ENCODE assay signal across 8 cellular contexts in genomic region chr9:33818832-33819500, GRCh38. TPM values are rescaled to one million over a fixed set of nuclear protein-coding genes. Genes with fewer than 3 reads are reported as not detected.
DNase-seq lines count a peak whose midpoint lies in the region; ATAC-seq and TF ChIP-seq lines count a peak whose summit lies in the region.

No MANE protein-coding gene starts in this region.

- H3K4me3 ChIP-seq in muscle layer of colon (ENCODE audit: low read depth in 1 of 2, low read length in 2 of 2), result peak overlapping the region; percentile 50 to 65

- no peaks in the 10 kb centered on the region for H3K36me3 ChIP-seq in muscle layer of colon (ENCODE audit: insufficient read depth, low read length)

- DNase-seq in AG08395 (ENCODE audit: low spot score) (peak; percentile 55), chondrocyte (ENCODE audit: low spot score) (no peak), NCI-H2107 treated with DMSO at 0.1 percent for 48 hours (lab: John Stamatoyannopoulos, UW; ENCODE audit: unreplicated experiment) (no peak), NCI-H524 (lab: John Stamatoyannopoulos, UW) (no peak), 8988T (no peak)

- no peak for TF ChIP-seq CTCF in chondrocyte (IDR thresholded peaks at IDR 0.05)

- peaks cover 1% of the 10 kb centered on the region for H3K27me3 Mint-ChIP-seq in IgD-negative memory B cell
- no peaks in the 10 kb centered on the region for H3K27me3 Mint-ChIP-seq in chondrocyte (ENCODE audit: low read depth)

- no peaks in the 10 kb centered on the region for H3K9me3 ChIP-seq in muscle layer of colon (ENCODE audit: low read length)

- peak overlapping the region; percentile 88 to 97 (median 93) for H3K27ac Mint-ChIP-seq in IgD-negative memory B cell
- H3K27ac Mint-ChIP-seq in chondrocyte (ENCODE audit: unreplicated experiment), result peak overlapping the region; percentile 86

- no peaks in the 10 kb centered on the region for H3K27me3 ChIP-seq in muscle layer of colon (ENCODE audit: control insufficient read depth in 1 of 2, insufficient read depth in 2 of 2, low read length in 2 of 2)

- peak overlapping the region; percentile 86 for H3K9ac ChIP-seq in muscle layer of colon (ENCODE audit: low read length)

- H3K27ac ChIP-seq in muscle layer of colon (ENCODE audit: low read depth, low read length), result peak overlapping the region; percentile 97

- H3K4me3 Mint-ChIP-seq in IgD-negative memory B cell (peak overlapping the region; percentile 90 to 94 (median 93)), chondrocyte (ENCODE audit: unreplicated experiment) (peak overlapping the region; percentile 88)

- H3K9me3 Mint-ChIP-seq in IgD-negative memory B cell, result no peaks in the 10 kb centered on the region
- H3K9me3 Mint-ChIP-seq in chondrocyte (ENCODE audit: low read depth), result no peaks in the 10 kb centered on the region

- H3K36me3 Mint-ChIP-seq in IgD-negative memory B cell (no peaks in the 10 kb centered on the region), chondrocyte (ENCODE audit: low read depth) (peaks cover 1% of the 10 kb centered on the region)

- ATAC-seq in GM21576 (IDR thresholded peaks at IDR 0.05; ENCODE audit: unreplicated experiment), result no peak

- peaks cover 37% of the 10 kb centered on the region for H3K4me1 ChIP-seq in muscle layer of colon (ENCODE audit: insufficient read depth, low read length)

- peaks cover 36 to 48% (median 46%) of the 10 kb centered on the region in 3 donors for H3K4me1 Mint-ChIP-seq in IgD-negative memory B cell
- H3K4me1 Mint-ChIP-seq in chondrocyte (ENCODE audit: low read depth), result peaks cover 54% of the 10 kb centered on the region

RNA-seq across cellular contexts. Expression of gene UBE2R2, which starts 2.0 kb away (rescaled TPM):
- polyA plus RNA-seq in IgD-negative memory B cell, result 22.6 TPM
- 39.1 to 51.2 TPM (median 48.8 TPM) in 3 replicates for total RNA-seq in chondrocyte

RNA-seq across cellular contexts. Expression of gene PRSS3, which starts 23.6 kb away (rescaled TPM):
- polyA plus RNA-seq in IgD-negative memory B cell, result not detected
- total RNA-seq in chondrocyte, result not detected in 3 replicates
